ENCODE assay signal across 17 cellular contexts in genomic region chr9:128714586-128715435, GRCh38.
"Had no signal": no experiment of that assay in that cellular context is flagged by ENCODE, and none has a peak within 500 bp of the region (broad histone marks: within the 10 kb centered on the region; RNA-seq: fewer than 3 reads in every experiment).

No MANE protein-coding gene starts in this region.

- DNase-seq: activated CD4-positive, alpha-beta memory T cell treated with anti-CD3 and anti-CD28 coated beads, Interleukin-2, amount 10 ng/mL, durations not matched to agents 7 days and 5 days; activated CD4-positive, alpha-beta T cell treated with anti-CD3 and anti-CD28 coated beads for 36 hours; activated gamma-delta T cell; activated T-cell treated with anti-CD3 and anti-CD28 coated beads, Interleukin-2, amount 50 U/mL, for 48 hours; dermis blood vessel endothelial cell; erythroblast; hippocampal formation; kidney glomerular epithelial cell; naive thymus-derived CD8-positive, alpha-beta T cell; nucleus accumbens; stimulated activated CD4-positive, alpha-beta T cell treated with anti-CD3 and anti-CD28 coated beads, Interleukin-4, amount 100 ng/mL, for 24 hours; T-helper 1 cell had no signal

- H3K9me3 ChIP-seq: prostate gland, tibial artery, vagina had no signal

- H3K4me1 ChIP-seq: prostate gland, tibial artery, vagina had no signal

- H3K27ac Mint-ChIP-seq: activated CD4-positive, alpha-beta memory T cell treated with anti-CD3 and anti-CD28 coated beads, Interleukin-2, amount 10 ng/mL, durations not matched to agents 7 days and 5 days; activated CD4-positive, alpha-beta T cell treated with anti-CD3 and anti-CD28 coated beads for 36 hours; naive thymus-derived CD8-positive, alpha-beta T cell had no signal

- H3K9me3 Mint-ChIP-seq: activated CD4-positive, alpha-beta memory T cell treated with anti-CD3 and anti-CD28 coated beads, Interleukin-2, amount 10 ng/mL, durations not matched to agents 7 days and 5 days; central memory CD8-positive, alpha-beta T cell; naive thymus-derived CD8-positive, alpha-beta T cell had no signal

- H3K36me3 ChIP-seq: prostate gland, vagina had no signal

- ATAC-seq: activated CD4-positive, alpha-beta T cell treated with anti-CD3 and anti-CD28 coated beads for 36 hours; naive thymus-derived CD8-positive, alpha-beta T cell had no signal

- H3K27me3 Mint-ChIP-seq: activated CD4-positive, alpha-beta memory T cell treated with anti-CD3 and anti-CD28 coated beads, Interleukin-2, amount 10 ng/mL, durations not matched to agents 7 days and 5 days; activated CD4-positive, alpha-beta T cell treated with anti-CD3 and anti-CD28 coated beads for 36 hours; central memory CD8-positive, alpha-beta T cell; naive thymus-derived CD8-positive, alpha-beta T cell had no signal

- H3K4me3 Mint-ChIP-seq: activated CD4-positive, alpha-beta memory T cell treated with anti-CD3 and anti-CD28 coated beads, Interleukin-2, amount 10 ng/mL, durations not matched to agents 7 days and 5 days; activated CD4-positive, alpha-beta T cell treated with anti-CD3 and anti-CD28 coated beads for 36 hours; central memory CD8-positive, alpha-beta T cell had no signal

- H3K4me1 Mint-ChIP-seq: activated CD4-positive, alpha-beta memory T cell treated with anti-CD3 and anti-CD28 coated beads, Interleukin-2, amount 10 ng/mL, durations not matched to agents 7 days and 5 days; activated CD4-positive, alpha-beta T cell treated with anti-CD3 and anti-CD28 coated beads for 36 hours; central memory CD8-positive, alpha-beta T cell had no signal

- H3K27ac ChIP-seq: prostate gland, tibial artery, vagina, VCaP had no signal

- H3K27me3 ChIP-seq: tibial artery, vagina had no signal

- H3K4me3 ChIP-seq: prostate gland, tibial artery, vagina had no signal
